In the genomic region with DNA sequence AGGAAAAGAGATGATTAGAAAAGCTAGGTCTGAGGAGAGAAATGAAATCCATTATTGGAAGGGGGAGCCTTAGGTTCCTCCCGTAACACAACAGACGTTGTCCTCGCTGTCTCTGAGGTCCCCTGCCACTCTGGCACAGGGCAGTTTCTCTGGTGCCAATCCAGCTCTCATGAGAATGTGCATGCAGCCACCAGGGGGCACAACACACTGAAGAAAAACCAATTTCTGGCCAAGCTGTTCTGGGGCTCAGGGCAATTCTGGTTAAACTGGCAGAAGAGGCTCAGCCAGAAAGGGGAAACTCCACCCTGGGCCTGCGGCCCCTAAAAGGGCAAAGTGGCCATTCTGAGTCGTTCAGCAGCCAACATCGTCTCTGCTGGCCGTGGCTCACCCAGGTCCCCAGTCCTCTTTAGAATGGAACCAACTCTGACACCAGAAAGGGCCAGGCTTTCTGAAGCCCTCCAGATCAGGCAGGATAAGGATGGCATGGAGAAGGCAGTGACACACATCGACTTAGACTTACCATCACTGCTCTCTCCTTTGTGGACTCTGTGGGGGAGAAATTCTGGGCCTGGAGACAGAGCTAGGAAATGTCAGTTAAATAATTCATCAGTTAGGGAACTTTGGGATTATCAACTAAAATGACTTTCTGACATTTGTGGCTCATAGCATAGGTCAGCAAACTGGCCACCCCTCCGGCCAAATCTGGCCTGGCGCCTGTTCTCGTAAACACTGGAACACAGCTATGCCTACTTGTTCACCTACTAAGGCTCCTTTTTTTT, we compare ENCODE assay signal across 8 cellular contexts. TPM values are rescaled to one million over a fixed set of nuclear protein-coding genes. Genes with fewer than 3 reads are reported as not detected.
DNase-seq lines count a peak whose midpoint lies in the region; ATAC-seq and TF ChIP-seq lines count a peak whose summit lies in the region.

No MANE protein-coding gene starts in this region.

- no peak overlapping the region for H3K4me3 ChIP-seq in CD8-positive, alpha-beta T cell (ENCODE audit: low read depth, low read length)

- peak; percentile 88 for ATAC-seq in CD8-positive, alpha-beta T cell
- ATAC-seq in GM19452 (IDR thresholded peaks at IDR 0.05; ENCODE audit: unreplicated experiment) (peak; percentile 83), HG03565 (IDR thresholded peaks at IDR 0.05; ENCODE audit: unreplicated experiment) (peak; percentile 78)
- peak; percentile 96 for ATAC-seq in effector memory CD8-positive, alpha-beta T cell (replicated peaks)

- no peaks in the 10 kb centered on the region for H3K9me3 ChIP-seq in CD8-positive, alpha-beta T cell (ENCODE audit: low read length)

- H3K36me3 ChIP-seq in CD8-positive, alpha-beta T cell (ENCODE audit: insufficient read depth, low read length), result peaks cover 30% of the 10 kb centered on the region

- no peaks in the 10 kb centered on the region for H3K27me3 ChIP-seq in CD8-positive, alpha-beta T cell (ENCODE audit: insufficient read depth, low read length)

- H3K9me3 Mint-ChIP-seq in CD8-positive, alpha-beta T cell, result no peaks in the 10 kb centered on the region
- H3K9me3 Mint-ChIP-seq in effector memory CD8-positive, alpha-beta T cell, result no peaks in the 10 kb centered on the region

- no peak overlapping the region for H3K4me3 Mint-ChIP-seq in CD8-positive, alpha-beta T cell
- no peak overlapping the region for H3K4me3 Mint-ChIP-seq in effector memory CD8-positive, alpha-beta T cell

- TF ChIP-seq CTCF in CD8-positive, alpha-beta T cell (IDR thresholded peaks at IDR 0.05), result peak; percentile 61

- CTCF ChIA-PET in CD8-positive, alpha-beta T cell (lab: Charles Lee), result interaction anchor here (0.6 to 10.8 kb wide), 38 partner anchors 10 to 381 kb away, joined by 3 to 213 read pairs (median 4); no protein-coding TSS in a partner anchor

- no peak overlapping the region for H3K27ac ChIP-seq in CD8-positive, alpha-beta T cell (ENCODE audit: low read depth, low read length)

- H3K36me3 Mint-ChIP-seq in CD8-positive, alpha-beta T cell, result peaks cover 77% of the 10 kb centered on the region
- H3K36me3 Mint-ChIP-seq in effector memory CD8-positive, alpha-beta T cell (ENCODE audit: insufficient read depth), result peaks cover 46% of the 10 kb centered on the region

- peak; percentile 54 to 85 (median 68) for DNase-seq in CD8-positive, alpha-beta T cell
- DNase-seq in NCI-H82 treated with DMSO at 0.1 percent for 48 hours (lab: John Stamatoyannopoulos, UW; ENCODE audit: unreplicated experiment), result peak; percentile 7
- DNase-seq in activated CD8-positive, alpha-beta memory T cell treated with anti-CD3 and anti-CD28 coated beads for 4 hours (ENCODE audit: low read depth in 2 of 2), result peak; percentile 50 to 52
- peak; percentile 75 to 79 (median 77) for DNase-seq in effector memory CD8-positive, alpha-beta T cell
- peak; percentile 92 for DNase-seq in mesenteric fat pad (ENCODE audit: low spot score)
- peak; percentile 38 to 58 for DNase-seq in stimulated activated CD8-positive, alpha-beta memory T cell treated with anti-CD3 and anti-CD28 coated beads, Interleukin-15, amount 100 ng/mL, for 4 hours (ENCODE audit: low read depth in 2 of 2)

- POLR2A ChIA-PET in CD8-positive, alpha-beta T cell (lab: Charles Lee), result interaction anchor here (1.2 kb wide), 1 partner anchor 81 kb away, joined by 3 read pairs; a partner anchor contains a TSS

- H3K27ac Mint-ChIP-seq in CD8-positive, alpha-beta T cell, result peak overlapping the region; percentile 79
- peak overlapping the region; percentile 77 to 96 for H3K27ac Mint-ChIP-seq in effector memory CD8-positive, alpha-beta T cell

- intact Hi-C loops in CD8-positive, alpha-beta T cell (cut with DNase I, micrococcal nuclease), result loop anchor here (1.0 to 10.0 kb wide), 4 partner anchors 58 to 381 kb away; a partner anchor contains a TSS

- H3K4me1 Mint-ChIP-seq in CD8-positive, alpha-beta T cell (ENCODE audit: low read depth), result no peaks in the 10 kb centered on the region
- peaks cover 5 to 15% of the 10 kb centered on the region in 2 donors for H3K4me1 Mint-ChIP-seq in effector memory CD8-positive, alpha-beta T cell (ENCODE audit: low read depth in 2 of 2)

- H3K27me3 Mint-ChIP-seq in CD8-positive, alpha-beta T cell (ENCODE audit: low read depth), result no peaks in the 10 kb centered on the region
- H3K27me3 Mint-ChIP-seq in effector memory CD8-positive, alpha-beta T cell, result no peaks in the 10 kb centered on the region

- H3K4me1 ChIP-seq in CD8-positive, alpha-beta T cell (ENCODE audit: insufficient read depth, low read length), result no peaks in the 10 kb centered on the region

RNA-seq across cellular contexts. Expression of a gene that starts 58.5 kb away (rescaled TPM):
- total RNA-seq in CD8-positive, alpha-beta T cell, result 10 to 100 TPM; 48.3 to 51.2 TPM
- total RNA-seq in mesenteric fat pad, result 120 TPM

Comparison
In these comparisons a context has a peak if more than half of its experiments do, and no peak if none do; other contexts are left out.
1. DNase-seq: peak in every context shown above with its lines; median percentile 92 in mesenteric fat pad; 77 in effector memory CD8-positive, alpha-beta T cell; 68 in CD8-positive, alpha-beta T cell; 51 in activated CD8-positive, alpha-beta memory T cell treated with anti-CD3 and anti-CD28 coated beads for 4 hours; 48 in stimulated activated CD8-positive, alpha-beta memory T cell treated with anti-CD3 and anti-CD28 coated beads, Interleukin-15, amount 100 ng/mL, for 4 hours; 7 in NCI-H82 treated with DMSO at 0.1 percent for 48 hours.